ENCODE assay signal across 17 cellular contexts in the genomic region with DNA sequence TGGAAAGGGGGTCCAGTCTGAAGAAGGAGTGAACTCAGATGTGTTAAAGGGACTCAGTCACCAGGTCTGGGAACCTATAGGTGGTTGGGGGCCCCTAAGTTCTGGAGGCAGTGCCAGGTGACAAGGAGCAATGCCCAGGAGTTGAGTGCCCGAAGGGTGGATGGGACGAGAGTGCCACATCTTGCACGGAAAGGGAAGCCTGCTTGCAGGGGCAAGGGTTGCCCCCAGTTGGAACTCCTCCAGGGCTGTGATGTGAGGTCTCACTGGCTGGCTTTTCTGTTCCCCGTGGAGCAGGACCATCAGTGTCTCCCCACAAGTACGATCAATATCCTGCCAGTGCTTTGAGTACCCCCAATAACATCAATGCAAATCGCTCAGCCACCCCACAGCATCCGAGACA.
"Had no signal": no experiment of that assay in that cellular context is flagged by ENCODE, and none has a peak within 500 bp of the region (broad histone marks: within the 10 kb centered on the region; RNA-seq: fewer than 3 reads in every experiment).

No MANE protein-coding gene starts in this region.

- DNase-seq: activated CD4-positive, CD25-positive, alpha-beta regulatory T cell treated with anti-CD3 and anti-CD28 coated beads, Interleukin-2, amount 50 U/mL, for 72 hours; activated gamma-delta T cell; activated naive CD4-positive, alpha-beta T cell treated with anti-CD3 and anti-CD28 coated beads, Interleukin-2, amount 50 U/mL, for 16 hours; activated naive CD8-positive, alpha-beta T cell treated with anti-CD3 and anti-CD28 coated beads, Interleukin-2, amount 50 U/mL, for 24 hours; effector CD4-positive, alpha-beta T cell; heart right ventricle; left lung; nucleus accumbens; stimulated activated CD4-positive, alpha-beta T cell treated with anti-CD3 and anti-CD28 coated beads, Interleukin-4, amount 100 ng/mL, for 4 hours; SW 1271; T-helper 17 cell had no signal

- FAIRE-seq: endometrium, keratinocyte had no signal

- H3K4me3 ChIP-seq: heart right ventricle, left lung, SK-N-MC, tibial artery had no signal

- ATAC-seq: activated naive CD8-positive, alpha-beta T cell treated with anti-CD3 and anti-CD28 coated beads, Interleukin-2, amount 50 U/mL, for 24 hours; heart right ventricle; left lung; natural killer cell treated with Interleukin-12 subunit alpha and Interleukin-12 subunit beta and Interleukin-15 and Interleukin-18, amount 100 ng/mL, for 72 hours; T-helper 17 cell had no signal

- H3K36me3 ChIP-seq: heart right ventricle, left lung, tibial artery had no signal

- H3K9ac ChIP-seq: parathyroid adenoma had no signal

- H3K4me1 ChIP-seq: left lung, parathyroid adenoma had no signal

- H2AFZ ChIP-seq: parathyroid adenoma had no signal

- H3K27me3 ChIP-seq: heart right ventricle, left lung, tibial artery had no signal

- H3K27ac ChIP-seq: left lung, parathyroid adenoma, SK-N-MC, tibial artery had no signal
